22 cellular contexts compared by ENCODE assay signal in the genomic region with DNA sequence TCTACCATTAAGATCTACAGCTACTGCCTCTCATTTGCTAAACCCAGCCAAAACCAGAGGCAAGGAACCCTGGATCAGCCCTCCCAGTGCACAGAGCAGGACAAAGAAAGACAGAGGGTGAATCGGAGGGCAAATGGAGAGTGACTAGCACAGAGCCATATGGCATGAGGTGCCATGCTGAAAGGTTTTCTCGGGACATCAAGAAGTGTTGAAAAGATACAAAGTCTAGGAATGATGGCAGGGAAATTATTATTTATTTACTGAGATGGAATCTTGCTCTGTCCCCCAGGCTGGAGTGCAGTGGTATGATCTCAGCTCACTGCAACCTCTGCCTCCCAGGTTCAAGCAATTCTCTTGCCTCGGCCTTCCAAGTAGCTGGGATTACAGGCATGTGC. TPM values are rescaled to one million over a fixed set of nuclear protein-coding genes. Genes with fewer than 3 reads are reported as not detected.
DNase-seq lines count a peak whose midpoint lies in the region; ATAC-seq, FAIRE-seq and TF ChIP-seq lines count a peak whose summit lies in the region.
"Had no signal": no experiment of that assay in that cellular context is flagged by ENCODE, and none has a peak within 500 bp of the region (broad histone marks: within the 10 kb centered on the region; RNA-seq: fewer than 3 reads in every experiment).

No MANE protein-coding gene starts in this region.

- H3K4me1 Mint-ChIP-seq in stimulated activated naive CD8-positive, alpha-beta T cell treated with anti-CD3 and anti-CD28 coated beads, Interleukin-15, amount 100 ng/mL, for 72 hours = no peaks in the 10 kb centered on the region
- H3K4me1 Mint-ChIP-seq: IgD-negative memory B cell had no signal

- H3K9me1 ChIP-seq in K562 (ENCODE audit: control insufficient read depth, insufficient read depth, low read length) = no peaks in the 10 kb centered on the region

- no peaks in the 10 kb centered on the region for H3K79me2 ChIP-seq in K562 (ENCODE audit: control insufficient read depth, insufficient read depth, low read length)
- H3K79me2 ChIP-seq in smooth muscle cell (ENCODE audit: low read depth) = no peaks in the 10 kb centered on the region

- no peak for TF ChIP-seq EP300 in K562 (IDR thresholded peaks at IDR 0.05; ENCODE audit: low read length)

- H3K9ac ChIP-seq in K562 (ENCODE audit: insufficient read depth in 1 of 2, low read depth in 2 of 2, low read length in 2 of 2) = no peak overlapping the region
- H3K9ac ChIP-seq in smooth muscle cell (ENCODE audit: low read depth) = no peak overlapping the region

- H3K9me3 Mint-ChIP-seq in stimulated activated naive CD8-positive, alpha-beta T cell treated with anti-CD3 and anti-CD28 coated beads, Interleukin-15, amount 100 ng/mL, for 72 hours = no peaks in the 10 kb centered on the region

- in situ Hi-C loops in K562 (cut with MboI) = no loop called here

- POLR2A ChIA-PET in K562 (lab: Yijun Ruan, JAX) = no interaction called here

- H3K27me3 ChIP-seq in K562 (ENCODE audit: control insufficient read depth in 2 of 2, insufficient read depth in 2 of 2, low read length in 2 of 2) (no peaks in the 10 kb centered on the region), smooth muscle cell (ENCODE audit: low read depth) (no peaks in the 10 kb centered on the region)
- H3K27me3 ChIP-seq: SJSA1 had no signal

- H3K27ac ChIP-seq in K562 (ENCODE audit: extremely low read depth, low read depth, low read length) (no peak overlapping the region), smooth muscle cell (ENCODE audit: low read depth) (peak overlapping the region; percentile 73)
- H3K27ac ChIP-seq: C4-2B had no signal

- no peak for DNase-seq in stimulated activated naive CD8-positive, alpha-beta T cell treated with anti-CD3 and anti-CD28 coated beads, Interleukin-15, amount 100 ng/mL, for 72 hours
- DNase-seq in stimulated activated naive CD8-positive, alpha-beta T cell treated with anti-CD3 and anti-CD28 coated beads, Interleukin-15, Interleukin-2, amounts not matched to agents 100 U/mL and 50 U/mL, for 24 hours = no peak
- DNase-seq in K562 (ENCODE audit: extremely low read depth in 1 of 4, low spot score in 3 of 4) = no peak
- no peak for DNase-seq in left lobe of liver (ENCODE audit: low spot score)
- DNase-seq in smooth muscle cell (lab: John Stamatoyannopoulos, UW; ENCODE audit: unreplicated experiment) = no peak
- no peak for DNase-seq in midbrain (lab: John Stamatoyannopoulos, UW)
- DNase-seq: DMS79, H9, Karpas-422, NCI-H1417, NCI-H1694 treated with DMSO at 0.1 percent for 48 hours, NCI-H2081 treated with DMSO at 0.1 percent for 48 hours, NCI-H446, NCI-H526 had no signal

- no peaks in the 10 kb centered on the region for H4K20me1 ChIP-seq in K562 (replicated peaks; ENCODE audit: control insufficient read depth, insufficient read depth, low read length)
- H4K20me1 ChIP-seq in smooth muscle cell (ENCODE audit: low read depth) = no peaks in the 10 kb centered on the region

- peak overlapping the region; percentile 21 to 49 for H3K27ac Mint-ChIP-seq in stimulated activated naive CD8-positive, alpha-beta T cell treated with anti-CD3 and anti-CD28 coated beads, Interleukin-15, amount 100 ng/mL, for 72 hours
- H3K27ac Mint-ChIP-seq: H9 had no signal

- FAIRE-seq in K562 (lab: Jason Lieb, UNC) = no peak
- FAIRE-seq: HTR-8/SVneo had no signal

- TF ChIP-seq RAD21 in K562 (CRISPR knock-in tag; conservative IDR thresholded peaks at IDR 0.05 in 1 of 2, IDR thresholded peaks at IDR 0.05 in 1 of 2) = no peak

- no TSS peak for BruUV-seq in K562 (replicated peaks; lab: Mats Ljungman, UMichigan)

- ATAC-seq in stimulated activated naive CD8-positive, alpha-beta T cell treated with anti-CD3 and anti-CD28 coated beads, Interleukin-15, amount 100 ng/mL, for 72 hours = no peak
- ATAC-seq in stimulated activated naive CD8-positive, alpha-beta T cell treated with anti-CD3 and anti-CD28 coated beads, Interleukin-15, Interleukin-2, amounts not matched to agents 100 U/mL and 50 U/mL, for 24 hours = no peak
- no peak for ATAC-seq in K562
- ATAC-seq in left lobe of liver = peak; percentile 39
- ATAC-seq in GM21390 (IDR thresholded peaks at IDR 0.05; ENCODE audit: unreplicated experiment) = no peak
- no peak for ATAC-seq in HG03108 (IDR thresholded peaks at IDR 0.05; ENCODE audit: unreplicated experiment)
- ATAC-seq: Right ventricle myocardium inferior had no signal

- intact Hi-C loops in K562 (cut with micrococcal nuclease) = no loop called here

- no peaks in the 10 kb centered on the region for H3K36me3 ChIP-seq in K562 (ENCODE audit: control insufficient read depth, insufficient read depth, low read length)
- H3K36me3 ChIP-seq in smooth muscle cell (ENCODE audit: low read depth) = no peaks in the 10 kb centered on the region
- H3K36me3 ChIP-seq: SJSA1 had no signal

- H3K9me3 ChIP-seq in K562 (replicated peaks; ENCODE audit: control insufficient read depth, insufficient read depth, low read depth, low read length) (no peaks in the 10 kb centered on the region), smooth muscle cell (replicated peaks; ENCODE audit: low read depth) (no peaks in the 10 kb centered on the region)
- H3K9me3 ChIP-seq: SJSA1 had no signal

- whole genome bisulfite sequencing in K562 (ENCODE audit: insufficient coverage, low coverage, missing lambda C conversion rate) = 13% methylated on average over 2 of the region's 3 CpGs
- WGBS in smooth muscle cell (ENCODE audit: low lambda C conversion rate) = 87% methylated on average over 3 of the region's 3 CpGs

- H2AFZ ChIP-seq in K562 (ENCODE audit: low read depth, low read length) (no peak overlapping the region), smooth muscle cell (ENCODE audit: low read depth) (no peak overlapping the region)

- no peaks in the 10 kb centered on the region for H3K4me1 ChIP-seq in K562 (replicated peaks in 1 of 2; ENCODE audit: control insufficient read depth in 2 of 2, insufficient read depth in 2 of 2, low read length in 2 of 2)
- peaks cover 12% of the 10 kb centered on the region for H3K4me1 ChIP-seq in smooth muscle cell (ENCODE audit: low read depth)

- CTCF ChIA-PET in K562 (lab: Yijun Ruan, JAX; ENCODE audit: low intra/inter-chr PET ratio) = no interaction called here

- no peak overlapping the region for H3K4me3 Mint-ChIP-seq in stimulated activated naive CD8-positive, alpha-beta T cell treated with anti-CD3 and anti-CD28 coated beads, Interleukin-15, amount 100 ng/mL, for 72 hours
- H3K4me3 Mint-ChIP-seq: H9, IgD-negative memory B cell had no signal

- H3K4me2 ChIP-seq in K562 (ENCODE audit: insufficient read depth, low read length) (no peak overlapping the region), smooth muscle cell (peak overlapping the region; percentile 69)

- TF ChIP-seq CTCF in K562 (IDR thresholded peaks at IDR 0.05 in 2 of 3, conservative IDR thresholded peaks at IDR 0.05 in 1 of 3; ENCODE audit: insufficient read depth in 2 of 3, low read depth in 1 of 3, low read length in 3 of 3) (no peak), smooth muscle cell (IDR thresholded peaks at IDR 0.05; ENCODE audit: borderline replicate concordance, insufficient read depth, poor library complexity, severe bottlenecking) (no peak)

- peaks cover 7% of the 10 kb centered on the region for H3F3A ChIP-seq in smooth muscle cell (ENCODE audit: low read depth)

- H3K27me3 Mint-ChIP-seq in stimulated activated naive CD8-positive, alpha-beta T cell treated with anti-CD3 and anti-CD28 coated beads, Interleukin-15, amount 100 ng/mL, for 72 hours = no peaks in the 10 kb centered on the region

- no peak overlapping the region for H3K4me3 ChIP-seq in K562
- H3K4me3 ChIP-seq in smooth muscle cell = no peak overlapping the region
- H3K4me3 ChIP-seq: SJSA1 had no signal

- TF ChIP-seq POLR2A in K562 (conservative IDR thresholded peaks at IDR 0.05) = no peak

TF ChIP-seq in K562, 482 proteins besides CTCF, POLR2A, EP300 and RAD21 (continues in another document):
- no peak for TF ChIP-seq CREBBP (IDR thresholded peaks at IDR 0.05; ENCODE audit: low read depth, low read length)

RNA-seq across cellular contexts. Expression of a gene that starts 19.3 kb away (rescaled TPM):
- total RNA-seq in K562 (2011; cell fraction: chromatin; rRNA removed; ENCODE audit: low replicate concordance) = not detected in 2 replicates
- not detected in 2 replicates for total RNA-seq in K562 (2011; cell fraction: nucleolus; rRNA removed)
- not detected in 2 replicates for total RNA-seq in K562 (2011; cell fraction: nucleoplasm; rRNA removed)
- total RNA-seq in K562 (2014; rRNA removed) (not detected in 2 replicates), K562 (2014; rRNA removed; fragmentation: Illumina TruSeq; extraction: Trizol) (not detected in 2 replicates), K562 (2015; rRNA removed; fragmentation: Illumina TruSeq; extraction: Trizol) (not detected in 2 replicates), K562 (2021) (0.07 and 0.16 TPM in 2 replicates), left lobe of liver (23.1 TPM), smooth muscle cell (15.6 and 19.3 TPM in 2 replicates)
- polyA plus RNA-seq in K562 (2011; rRNA removed) (not detected in 2 replicates), K562 (2014; fragmentation: Illumina TruSeq; extraction: Trizol) (not detected in 2 replicates), K562 (2014; fragmentation: Nextera tagmentation; extraction: Ambion mirVana) (under 1 TPM in 1 of 2 experiments, not detected in 1; 0.11 TPM), K562 (2014; rRNA removed) (not detected in 2 replicates), smooth muscle cell (6.1 and 11.3 TPM in 2 replicates)
- not detected in 2 replicates for polyA plus RNA-seq in K562 (2011; cell fraction: cytosol; rRNA removed)
- not detected in 2 replicates for polyA plus RNA-seq in K562 (2011; cell fraction: nucleus; rRNA removed)
- polyA plus RNA-seq in K562 (2012) = not detected in 2 replicates
- not detected in 2 replicates for polyA minus RNA-seq in K562 (2011; rRNA and poly(A)+ RNA removed)
- polyA minus RNA-seq in K562 (2011; cell fraction: cytosol; rRNA and poly(A)+ RNA removed) = not detected in 2 replicates
- polyA minus RNA-seq in K562 (2011; cell fraction: nucleus; rRNA and poly(A)+ RNA removed) = not detected in 2 replicates
- total RNA-seq: OCI-LY7 had no signal
- polyA plus RNA-seq: IgD-negative memory B cell had no signal

Comparison
In these comparisons a context has a peak if more than half of its experiments do, and no peak if none do; other contexts are left out.
1. RNA of a gene that starts 19.3 kb away (total RNA-seq): 23.1 TPM in left lobe of liver (single experiment) and 15.6 to 19.3 TPM in smooth muscle cell; 0.07 to 0.16 TPM in K562; every median in the first group is over 10 times any median in the second.